Comparison of ENCODE assay signal across 8 cellular contexts in genomic region chr1:204104331-204105222, GRCh38. TPM values are rescaled to one million over a fixed set of nuclear protein-coding genes. Genes with fewer than 3 reads are reported as not detected.
DNase-seq lines count a peak whose midpoint lies in the region; ATAC-seq, FAIRE-seq and TF ChIP-seq lines count a peak whose summit lies in the region.

No MANE protein-coding gene starts in this region.

- peak overlapping the region; percentile 34 for H3K27ac Mint-ChIP-seq in astrocyte (ENCODE audit: unreplicated experiment)
- peak overlapping the region; percentile 58 for H3K27ac Mint-ChIP-seq in memory B cell

- DNase-seq in A172 (ENCODE audit: low spot score), result peak; percentile 86
- DNase-seq in HT-29 (ENCODE audit: low spot score), result peak; percentile 59
- peak; percentile 29 for DNase-seq in astrocyte (ENCODE audit: low read depth)
- DNase-seq in memory B cell (ENCODE audit: low spot score in 2 of 2), result no peak
- no peak for DNase-seq in HPDE6-E6E7 (ENCODE audit: extremely low spot score)

- no peaks in the 10 kb centered on the region for H4K20me1 ChIP-seq in astrocyte (ENCODE audit: insufficient read depth, low read length)

- H3K36me3 ChIP-seq in astrocyte (ENCODE audit: insufficient read depth, low read length), result no peaks in the 10 kb centered on the region

- H3K4me2 ChIP-seq in astrocyte (ENCODE audit: low read length), result peak overlapping the region; percentile 65

- H3K27me3 Mint-ChIP-seq in astrocyte (ENCODE audit: low read depth, unreplicated experiment), result no peaks in the 10 kb centered on the region
- no peaks in the 10 kb centered on the region for H3K27me3 Mint-ChIP-seq in memory B cell

- H3K27ac ChIP-seq in astrocyte (ENCODE audit: low read depth, low read length), result peak overlapping the region; percentile 45

- no peaks in the 10 kb centered on the region for H3K27me3 ChIP-seq in astrocyte (ENCODE audit: insufficient read depth, low read length)

- H3K4me1 ChIP-seq in astrocyte (ENCODE audit: insufficient read depth, low read length), result peaks cover 28% of the 10 kb centered on the region

- H3K9me3 Mint-ChIP-seq in astrocyte (ENCODE audit: unreplicated experiment) (no peaks in the 10 kb centered on the region), memory B cell (no peaks in the 10 kb centered on the region)

- H3K4me1 Mint-ChIP-seq in astrocyte (ENCODE audit: low read depth, unreplicated experiment) (peaks cover 26% of the 10 kb centered on the region), memory B cell (peaks cover 21% of the 10 kb centered on the region)

- no peak overlapping the region for H3K4me3 ChIP-seq in astrocyte (ENCODE audit: insufficient read depth, low read depth, low read length)

- H3K36me3 Mint-ChIP-seq in astrocyte (ENCODE audit: low read depth, unreplicated experiment), result no peaks in the 10 kb centered on the region
- H3K36me3 Mint-ChIP-seq in memory B cell, result no peaks in the 10 kb centered on the region

- no peak for TF ChIP-seq CTCF in astrocyte (IDR thresholded peaks at IDR 0.05; ENCODE audit: insufficient read depth, low read depth, low read length)

- H3K79me2 ChIP-seq in astrocyte (ENCODE audit: insufficient read depth, low read length), result peaks cover 2% of the 10 kb centered on the region

- H2AFZ ChIP-seq in astrocyte (ENCODE audit: low read depth, low read length), result peak overlapping the region; percentile 42

- H3K4me3 Mint-ChIP-seq in astrocyte (ENCODE audit: unreplicated experiment) (peak overlapping the region; percentile 27), memory B cell (peak overlapping the region; percentile 51)

- ATAC-seq in memory B cell (ENCODE audit: low read depth), result peak; percentile 70
- ATAC-seq in GM18870 (IDR thresholded peaks at IDR 0.05; ENCODE audit: unreplicated experiment), result no peak
- no peak for ATAC-seq in GM18520 (IDR thresholded peaks at IDR 0.05; ENCODE audit: unreplicated experiment)
- no peak for ATAC-seq in HG03175 (IDR thresholded peaks at IDR 0.05; ENCODE audit: unreplicated experiment)

- peak overlapping the region; percentile 10 for H3K9ac ChIP-seq in astrocyte (ENCODE audit: low read length)

- no peak for FAIRE-seq in astrocyte (lab: Jason Lieb, UNC)

- no peaks in the 10 kb centered on the region for H3K9me3 ChIP-seq in astrocyte (ENCODE audit: insufficient read depth, low read depth, low read length)

RNA-seq across cellular contexts. Expression of gene SOX13, which starts 31.7 kb away (rescaled TPM):
- 7.0 and 11.2 TPM in 2 replicates for total RNA-seq in A172 (2014; rRNA removed; shearing (Covaris generic))
- total RNA-seq in HT-29 (2014; rRNA removed; shearing (Covaris generic)), result 28.7 and 32.8 TPM in 2 replicates
- total RNA-seq in astrocyte, result 9.2 and 12.4 TPM in 2 replicates

RNA-seq across cellular contexts. Expression of gene ETNK2, which starts 47.3 kb away (rescaled TPM):
- 20.9 and 23.0 TPM in 2 replicates for total RNA-seq in A172 (2014; rRNA removed; shearing (Covaris generic))
- total RNA-seq in HT-29 (2014; rRNA removed; shearing (Covaris generic)), result 0.15 TPM in 1 of 2 replicates, not detected in the other
- 8.2 and 9.7 TPM in 2 replicates for total RNA-seq in astrocyte

Comparison
In these comparisons a context has a peak if more than half of its experiments do, and no peak if none do; other contexts are left out.
1. DNase-seq: peak in A172 (single experiment), HT-29 (single experiment) and astrocyte (single experiment); none in memory B cell (0 of 2) and HPDE6-E6E7 (single experiment).